8 cellular contexts compared by ENCODE assay signal in the genomic region with DNA sequence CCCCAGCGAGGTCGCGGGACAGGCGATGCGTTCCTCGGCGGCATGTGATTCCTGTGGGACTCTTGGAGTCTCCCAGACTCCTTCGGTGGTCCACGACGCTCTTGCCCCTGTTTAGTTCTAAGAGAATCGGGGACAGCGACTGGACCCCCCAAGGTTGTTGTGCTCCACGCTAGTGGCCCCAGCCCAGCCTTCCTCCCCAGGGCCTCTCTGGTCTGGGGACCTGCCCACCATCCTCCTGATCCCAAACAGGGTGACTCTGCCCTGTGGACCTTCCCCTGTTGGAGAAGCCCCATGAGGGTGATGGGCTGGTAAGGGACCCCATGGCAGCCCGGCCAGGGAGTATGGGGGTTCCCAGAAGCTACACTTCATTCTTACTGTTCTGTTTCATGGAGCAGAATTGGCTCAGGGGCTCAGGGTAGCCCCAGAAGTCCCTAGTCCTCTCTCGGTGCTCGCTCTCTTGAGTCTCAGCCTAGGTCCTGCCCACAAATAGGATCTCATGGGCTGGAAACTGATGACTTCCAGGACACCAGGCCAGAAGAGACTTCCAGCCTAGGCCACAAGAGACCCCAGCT. TPM values are rescaled to one million over a fixed set of nuclear protein-coding genes. Genes with fewer than 3 reads are reported as not detected.
DNase-seq lines count a peak whose midpoint lies in the region; ATAC-seq and TF ChIP-seq lines count a peak whose summit lies in the region.

No MANE protein-coding gene starts in this region.

- peak overlapping the region; percentile 88 for H3K4me3 Mint-ChIP-seq in activated T-helper 17 cell treated with anti-CD3 and anti-CD28 coated beads, Interleukin-2, amount 50 U/mL, for 72 hours
- H3K4me3 Mint-ChIP-seq in stimulated activated effector memory CD8-positive, alpha-beta T cell treated with anti-CD3 and anti-CD28 coated beads, Interleukin-12 subunit alpha, Interleukin-12 subunit beta, amount 100 ng/mL, for 72 hours = peak overlapping the region; percentile 93

- H3K27ac ChIP-seq in HL-60 (replicated peaks) = peak overlapping the region; percentile 42

- H3K9ac ChIP-seq in iPS-15b (ENCODE audit: low read depth, low read length) = no peak overlapping the region

- H3K9me3 Mint-ChIP-seq in activated T-helper 17 cell treated with anti-CD3 and anti-CD28 coated beads, Interleukin-2, amount 50 U/mL, for 72 hours = no peaks in the 10 kb centered on the region
- no peaks in the 10 kb centered on the region for H3K9me3 Mint-ChIP-seq in stimulated activated effector memory CD8-positive, alpha-beta T cell treated with anti-CD3 and anti-CD28 coated beads, Interleukin-12 subunit alpha, Interleukin-12 subunit beta, amount 100 ng/mL, for 72 hours

- H3K4me3 ChIP-seq in HL-60 (replicated peaks; ENCODE audit: insufficient read depth, low read length) (peak overlapping the region; percentile 86), iPS-15b (ENCODE audit: low read depth, low read length) (peak overlapping the region; percentile 87)

- peaks cover 16% of the 10 kb centered on the region for H3K36me3 Mint-ChIP-seq in activated T-helper 17 cell treated with anti-CD3 and anti-CD28 coated beads, Interleukin-2, amount 50 U/mL, for 72 hours (ENCODE audit: low read depth)
- H3K36me3 Mint-ChIP-seq in stimulated activated effector memory CD8-positive, alpha-beta T cell treated with anti-CD3 and anti-CD28 coated beads, Interleukin-12 subunit alpha, Interleukin-12 subunit beta, amount 100 ng/mL, for 72 hours = peaks cover 21% of the 10 kb centered on the region

- no peaks in the 10 kb centered on the region for H3K9me3 ChIP-seq in iPS-15b (ENCODE audit: control insufficient read depth, insufficient read depth, low read length)

- no peak for TF ChIP-seq CTCF in HL-60 (IDR thresholded peaks at IDR 0.05; ENCODE audit: insufficient read depth, low read length)

- peaks cover 48% of the 10 kb centered on the region for H3K4me1 Mint-ChIP-seq in activated T-helper 17 cell treated with anti-CD3 and anti-CD28 coated beads, Interleukin-2, amount 50 U/mL, for 72 hours
- H3K4me1 Mint-ChIP-seq in stimulated activated effector memory CD8-positive, alpha-beta T cell treated with anti-CD3 and anti-CD28 coated beads, Interleukin-12 subunit alpha, Interleukin-12 subunit beta, amount 100 ng/mL, for 72 hours = peaks cover 63% of the 10 kb centered on the region

- H3K36me3 ChIP-seq in iPS-15b (ENCODE audit: control insufficient read depth, insufficient read depth, low read length) = no peaks in the 10 kb centered on the region

- ATAC-seq in activated T-helper 17 cell treated with anti-CD3 and anti-CD28 coated beads, Interleukin-2, amount 50 U/mL, for 72 hours (replicated peaks) = no peak
- ATAC-seq in stimulated activated effector memory CD8-positive, alpha-beta T cell treated with anti-CD3 and anti-CD28 coated beads, Interleukin-12 subunit alpha, Interleukin-12 subunit beta, amount 100 ng/mL, for 72 hours = no peak
- no peak for ATAC-seq in HG03039 (IDR thresholded peaks at IDR 0.05; ENCODE audit: unreplicated experiment)
- ATAC-seq in GM19328 (IDR thresholded peaks at IDR 0.05; ENCODE audit: unreplicated experiment) = no peak

- DNase-seq in HL-60 (ENCODE audit: low read depth in 1 of 2, low spot score in 1 of 2) (no peak), HuH-7.5 (ENCODE audit: low spot score) (no peak)
- no peak for DNase-seq in stimulated activated effector memory CD8-positive, alpha-beta T cell treated with anti-CD3 and anti-CD28 coated beads, Interleukin-12 subunit alpha, Interleukin-12 subunit beta, amount 100 ng/mL, for 72 hours (ENCODE audit: low spot score in 2 of 2)
- no peak for DNase-seq in stimulated activated CD4-positive, alpha-beta T cell treated with anti-CD3 and anti-CD28 coated beads, Interleukin-15, amount 100 ng/mL, for 24 hours

- peak overlapping the region; percentile 86 for H3K27ac Mint-ChIP-seq in activated T-helper 17 cell treated with anti-CD3 and anti-CD28 coated beads, Interleukin-2, amount 50 U/mL, for 72 hours
- H3K27ac Mint-ChIP-seq in stimulated activated effector memory CD8-positive, alpha-beta T cell treated with anti-CD3 and anti-CD28 coated beads, Interleukin-12 subunit alpha, Interleukin-12 subunit beta, amount 100 ng/mL, for 72 hours = peak overlapping the region; percentile 93

- H3K27me3 Mint-ChIP-seq in activated T-helper 17 cell treated with anti-CD3 and anti-CD28 coated beads, Interleukin-2, amount 50 U/mL, for 72 hours = no peaks in the 10 kb centered on the region

- peaks cover 3% of the 10 kb centered on the region for H3K4me1 ChIP-seq in iPS-15b (ENCODE audit: control insufficient read depth, insufficient read depth, low read length)

- H3K27me3 ChIP-seq in HL-60 (ENCODE audit: insufficient read depth, poor library complexity, severe bottlenecking) (no peaks in the 10 kb centered on the region), iPS-15b (ENCODE audit: control insufficient read depth, insufficient read depth, low read length) (peaks cover 6% of the 10 kb centered on the region)

RNA-seq across cellular contexts. Expression of gene CARD19, which starts 0.9 kb away (rescaled TPM):
- total RNA-seq in activated T-helper 17 cell treated with anti-CD3 and anti-CD28 coated beads, Interleukin-2, amount 50 U/mL, for 72 hours = 10 to 100 TPM; 83.6 to 87.3 TPM

RNA-seq across cellular contexts. Expression of gene NINJ1, which starts 37.2 kb away (rescaled TPM):
- 100 to 1,000 TPM in 1 of 2 donors, 10 to 100 TPM in 1; 56.0 to 197 TPM for total RNA-seq in activated T-helper 17 cell treated with anti-CD3 and anti-CD28 coated beads, Interleukin-2, amount 50 U/mL, for 72 hours

RNA-seq across cellular contexts. Expression of gene SUSD3, which starts 38.4 kb away (rescaled TPM):
- total RNA-seq in activated T-helper 17 cell treated with anti-CD3 and anti-CD28 coated beads, Interleukin-2, amount 50 U/mL, for 72 hours = 10 to 100 TPM; 45.4 to 68.4 TPM
